Comparison of ENCODE assay signal across 7 cellular contexts in genomic region chr4:21005647-21006046, GRCh38.
"Had no signal": no experiment of that assay in that cellular context is flagged by ENCODE, and none has a peak within 500 bp of the region (broad histone marks: within the 10 kb centered on the region; RNA-seq: fewer than 3 reads in every experiment).

No MANE protein-coding gene starts in this region.

- H3K9ac ChIP-seq: KMS-11 had no signal

- H3K4me2 ChIP-seq: KMS-11 had no signal

- FAIRE-seq: HTR-8/SVneo had no signal

- H3K27ac ChIP-seq: HL-60, KMS-11 had no signal

- DNase-seq: Karpas-422, Kasumi-1, KBM-7, KG1 had no signal
